In the genomic region with DNA sequence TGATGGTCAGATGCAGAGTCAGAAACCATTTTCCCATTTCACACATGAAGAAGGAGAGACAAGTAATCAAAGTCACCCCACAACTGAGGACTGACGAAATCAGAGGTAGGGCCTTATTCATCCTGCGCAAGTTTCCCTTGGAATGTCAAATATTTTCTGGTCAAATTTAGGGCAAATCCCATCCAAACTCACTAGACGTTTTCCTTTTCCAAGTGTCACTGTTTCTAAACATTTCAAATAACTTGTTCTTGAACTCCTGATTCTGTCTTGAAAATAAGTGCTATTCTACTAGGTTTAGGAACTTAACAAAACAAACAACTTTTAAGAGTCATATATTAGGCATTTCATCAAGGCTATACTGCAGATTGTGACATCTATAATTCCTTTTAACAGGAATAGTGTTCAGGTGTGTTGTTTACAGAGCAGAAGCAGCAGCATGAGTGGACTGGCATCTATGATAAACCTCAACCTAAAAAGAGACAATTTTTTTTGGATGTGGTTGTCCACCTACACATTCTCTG, we compare ENCODE assay signal across 12 cellular contexts. TPM values are rescaled to one million over a fixed set of nuclear protein-coding genes. Genes with fewer than 3 reads are reported as not detected.
A peak's percentile ranks its signal among the peaks of the same experiment; 100 is the strongest.
DNase-seq lines count a peak whose midpoint lies in the region; ATAC-seq lines count a peak whose summit lies in the region.
"Had no signal": no experiment of that assay in that cellular context is flagged by ENCODE, and none has a peak within 500 bp of the region (broad histone marks: within the 10 kb centered on the region; RNA-seq: fewer than 3 reads in every experiment).

No MANE protein-coding gene starts in this region.

- H3K27me3 Mint-ChIP-seq in stimulated activated naive CD8-positive, alpha-beta T cell treated with anti-CD3 and anti-CD28 coated beads, Interleukin-15, Interleukin-2, amounts not matched to agents 100 ng/mL and 50 ng/mL, for 24 hours = no peaks in the 10 kb centered on the region
- H3K27me3 Mint-ChIP-seq in activated naive CD8-positive, alpha-beta T cell = no peaks in the 10 kb centered on the region

- no peak overlapping the region for H2AFZ ChIP-seq in Karpas-422 (ENCODE audit: low read length)

- ATAC-seq in stimulated activated naive CD8-positive, alpha-beta T cell treated with anti-CD3 and anti-CD28 coated beads, Interleukin-15, Interleukin-2, amounts not matched to agents 100 U/mL and 50 U/mL, for 24 hours = no peak
- ATAC-seq in HG03378 (IDR thresholded peaks at IDR 0.05; ENCODE audit: unreplicated experiment) = no peak

- no peaks in the 10 kb centered on the region for H3K9me2 ChIP-seq in Karpas-422 (replicated peaks; ENCODE audit: insufficient read depth, low read length)

- DNase-seq in stimulated activated naive CD8-positive, alpha-beta T cell treated with anti-CD3 and anti-CD28 coated beads, Interleukin-15, Interleukin-2, amounts not matched to agents 100 U/mL and 50 U/mL, for 24 hours = no peak
- DNase-seq in iris pigment epithelial cell (ENCODE audit: low read depth) (peak; percentile 47), Karpas-422 (no peak), epidermal melanocyte (ENCODE audit: insufficient read length, low spot score) (no peak), anterior cingulate cortex (lab: John Stamatoyannopoulos, UW) (no peak)
- DNase-seq: hippocampal formation, NCI-H1105 treated with DMSO at 0.1 percent for 48 hours had no signal

- H3K79me2 ChIP-seq in Karpas-422 (ENCODE audit: low read length) = no peaks in the 10 kb centered on the region

- peaks cover 11% of the 10 kb centered on the region for H3K4me1 ChIP-seq in Karpas-422 (ENCODE audit: low read length)

- peak overlapping the region; percentile 96 for H3K27ac Mint-ChIP-seq in stimulated activated naive CD8-positive, alpha-beta T cell treated with anti-CD3 and anti-CD28 coated beads, Interleukin-15, Interleukin-2, amounts not matched to agents 100 ng/mL and 50 ng/mL, for 24 hours
- peak overlapping the region; percentile 82 for H3K27ac Mint-ChIP-seq in activated naive CD8-positive, alpha-beta T cell

- H3K9me3 Mint-ChIP-seq in stimulated activated naive CD8-positive, alpha-beta T cell treated with anti-CD3 and anti-CD28 coated beads, Interleukin-15, Interleukin-2, amounts not matched to agents 100 ng/mL and 50 ng/mL, for 24 hours = peaks cover 6% of the 10 kb centered on the region
- no peaks in the 10 kb centered on the region for H3K9me3 Mint-ChIP-seq in activated naive CD8-positive, alpha-beta T cell (ENCODE audit: low read depth)

- no peak overlapping the region for H3K4me2 ChIP-seq in Karpas-422 (ENCODE audit: low read depth, low read length, poor library complexity, severe bottlenecking)

- no peak overlapping the region for H3K27ac ChIP-seq in Karpas-422 (ENCODE audit: low read length)
- H3K27ac ChIP-seq: C4-2B had no signal

- H3K36me3 Mint-ChIP-seq in stimulated activated naive CD8-positive, alpha-beta T cell treated with anti-CD3 and anti-CD28 coated beads, Interleukin-15, Interleukin-2, amounts not matched to agents 100 ng/mL and 50 ng/mL, for 24 hours (ENCODE audit: low read depth) = peaks cover 19% of the 10 kb centered on the region
- peaks cover 8% of the 10 kb centered on the region for H3K36me3 Mint-ChIP-seq in activated naive CD8-positive, alpha-beta T cell

- H3K9ac ChIP-seq in Karpas-422 (ENCODE audit: low read length) = no peak overlapping the region

- H3K9me3 ChIP-seq in Karpas-422 (ENCODE audit: low read length) = no peaks in the 10 kb centered on the region

- H3K36me3 ChIP-seq in Karpas-422 (ENCODE audit: insufficient read depth, low read length) = no peaks in the 10 kb centered on the region

- no peak overlapping the region for H3K4me3 ChIP-seq in Karpas-422 (ENCODE audit: low read length)
- H3K4me3 ChIP-seq: skin epidermis had no signal

- no peak overlapping the region for H3K4me3 Mint-ChIP-seq in stimulated activated naive CD8-positive, alpha-beta T cell treated with anti-CD3 and anti-CD28 coated beads, Interleukin-15, Interleukin-2, amounts not matched to agents 100 ng/mL and 50 ng/mL, for 24 hours
- H3K4me3 Mint-ChIP-seq in activated naive CD8-positive, alpha-beta T cell = no peak overlapping the region

- no peaks in the 10 kb centered on the region for H3K27me3 ChIP-seq in Karpas-422 (ENCODE audit: low read length)

- no peaks in the 10 kb centered on the region for H4K20me1 ChIP-seq in Karpas-422 (ENCODE audit: insufficient read depth, low read depth, low read length)

- H3K4me1 Mint-ChIP-seq in stimulated activated naive CD8-positive, alpha-beta T cell treated with anti-CD3 and anti-CD28 coated beads, Interleukin-15, Interleukin-2, amounts not matched to agents 100 ng/mL and 50 ng/mL, for 24 hours (ENCODE audit: low read depth) = peaks cover 49% of the 10 kb centered on the region
- H3K4me1 Mint-ChIP-seq in activated naive CD8-positive, alpha-beta T cell (ENCODE audit: low read depth) = peaks cover 34% of the 10 kb centered on the region

RNA-seq across cellular contexts. Expression of gene SUMF1, which starts 40.7 kb away (rescaled TPM):
- 9.4 and 13.5 TPM in 2 replicates for total RNA-seq in Karpas-422 (2014; rRNA removed; shearing (Covaris generic); ENCODE audit: low replicate concordance)
